ENCODE assay signal across 24 cellular contexts in the genomic region with DNA sequence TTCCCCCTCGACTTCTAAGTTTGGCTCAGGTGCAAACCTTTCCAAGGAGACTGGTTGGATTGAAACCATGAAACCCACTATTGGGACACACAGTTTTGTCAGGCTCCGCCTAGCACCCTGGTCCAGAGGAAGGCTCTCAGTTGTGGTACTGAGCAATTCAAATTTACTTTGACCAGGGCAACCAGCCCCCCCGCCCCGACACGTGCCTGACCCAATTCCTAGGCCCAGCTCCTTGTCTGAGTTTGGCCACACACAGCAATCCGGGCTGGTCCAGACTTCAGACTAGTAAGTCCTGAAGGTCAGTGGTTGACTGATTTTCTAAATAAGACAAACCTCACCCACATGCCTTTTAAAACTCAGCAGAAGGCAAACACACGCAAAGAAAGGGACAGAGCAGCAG.
"Had no signal": no experiment of that assay in that cellular context is flagged by ENCODE, and none has a peak within 500 bp of the region (broad histone marks: within the 10 kb centered on the region; RNA-seq: fewer than 3 reads in every experiment).

No MANE protein-coding gene starts in this region.

- H3K36me3 Mint-ChIP-seq: naive thymus-derived CD4-positive, alpha-beta T cell; natural killer cell treated with Interleukin-12 subunit alpha and Interleukin-12 subunit beta and Interleukin-15 and Interleukin-18, amount 100 ng/mL, for 72 hours; stimulated activated memory B cell treated with anti-CD40 and anti-IgM and Interleukin-4, amounts not matched to agents 10 μg/mL and 1 μg/mL and 100 μg/mL, for 72 hours; type B pancreatic cell had no signal

- FAIRE-seq: keratinocyte had no signal

- H3K27me3 ChIP-seq: heart right ventricle, hepatocyte, right lobe of liver, tibial nerve, uterus had no signal

- H3K4me1 Mint-ChIP-seq: stimulated activated memory B cell treated with anti-CD40 and anti-IgM and Interleukin-4, amounts not matched to agents 10 μg/mL and 1 μg/mL and 100 μg/mL, for 72 hours; stimulated activated naive CD8-positive, alpha-beta T cell treated with anti-CD3 and anti-CD28 coated beads, Interleukin-15, amount 100 ng/mL, for 72 hours had no signal

- H3K4me3 ChIP-seq: heart right ventricle, hepatocyte, lower lobe of right lung, psoas muscle, right lobe of liver, smooth muscle cell, tibial nerve, uterus had no signal

- H2AFZ ChIP-seq: hepatocyte, parathyroid adenoma had no signal

- H3K9ac ChIP-seq: parathyroid adenoma had no signal

- H3K79me2 ChIP-seq: hepatocyte, parathyroid adenoma had no signal

- H3K4me2 ChIP-seq: hepatocyte had no signal

- H3K27ac ChIP-seq: hepatocyte, lower lobe of right lung, parathyroid adenoma, psoas muscle, right lobe of liver, tibial nerve, uterus had no signal

- H3K27me3 Mint-ChIP-seq: stimulated activated memory B cell treated with anti-CD40 and anti-IgM and Interleukin-4, amounts not matched to agents 10 μg/mL and 1 μg/mL and 100 μg/mL, for 72 hours; type B pancreatic cell had no signal

- H3K4me3 Mint-ChIP-seq: mesothelial cell of epicardium; naive thymus-derived CD4-positive, alpha-beta T cell; natural killer cell treated with Interleukin-12 subunit alpha and Interleukin-12 subunit beta and Interleukin-15 and Interleukin-18, amount 100 ng/mL, for 72 hours; neural crest cell; stimulated activated memory B cell treated with anti-CD40 and anti-IgM and Interleukin-4, amounts not matched to agents 10 μg/mL and 1 μg/mL and 100 μg/mL, for 72 hours; stimulated activated naive CD8-positive, alpha-beta T cell treated with anti-CD3 and anti-CD28 coated beads, Interleukin-15, amount 100 ng/mL, for 72 hours; type B pancreatic cell had no signal

- H3K36me3 ChIP-seq: heart right ventricle, lower lobe of right lung, right lobe of liver, tibial nerve, uterus had no signal

- H3K9me3 Mint-ChIP-seq: naive thymus-derived CD4-positive, alpha-beta T cell; natural killer cell treated with Interleukin-12 subunit alpha and Interleukin-12 subunit beta and Interleukin-15 and Interleukin-18, amount 100 ng/mL, for 72 hours; stimulated activated memory B cell treated with anti-CD40 and anti-IgM and Interleukin-4, amounts not matched to agents 10 μg/mL and 1 μg/mL and 100 μg/mL, for 72 hours; stimulated activated naive CD8-positive, alpha-beta T cell treated with anti-CD3 and anti-CD28 coated beads, Interleukin-15, amount 100 ng/mL, for 72 hours; type B pancreatic cell had no signal

- H3K4me1 ChIP-seq: lower lobe of right lung, parathyroid adenoma, psoas muscle, right lobe of liver, uterus had no signal

- H3K27ac Mint-ChIP-seq: mesothelial cell of epicardium; natural killer cell treated with Interleukin-12 subunit alpha and Interleukin-12 subunit beta and Interleukin-15 and Interleukin-18, amount 100 ng/mL, for 72 hours; stimulated activated memory B cell treated with anti-CD40 and anti-IgM and Interleukin-4, amounts not matched to agents 10 μg/mL and 1 μg/mL and 100 μg/mL, for 72 hours; stimulated activated naive CD8-positive, alpha-beta T cell treated with anti-CD3 and anti-CD28 coated beads, Interleukin-15, amount 100 ng/mL, for 72 hours; type B pancreatic cell had no signal

- DNase-seq: lower lobe of right lung; mammary epithelial cell; mesenchymal stem cell; naive thymus-derived CD4-positive, alpha-beta T cell; right lobe of liver; stimulated activated CD4-positive, alpha-beta T cell treated with anti-CD3 and anti-CD28 coated beads, Interleukin-1b, Interleukin-23, amount 100 ng/mL, for 48 hours; stimulated activated CD4-positive, alpha-beta T cell treated with anti-CD3 and anti-CD28 coated beads, Interleukin-2, amount 100 ng/mL, for 48 hours; stimulated activated CD4-positive, alpha-beta T cell treated with anti-CD3 and anti-CD28 coated beads, Interleukin-4, amount 100 ng/mL, for 4 hours; stimulated activated CD8-positive, alpha-beta memory T cell treated with anti-CD3 and anti-CD28 coated beads, Interleukin-4, amount 100 ng/mL, for 48 hours; stimulated activated naive CD4-positive, alpha-beta T cell treated with Interleukin-2 at 50 U/mL for 16 hours; stimulated activated naive CD8-positive, alpha-beta T cell treated with anti-CD3 and anti-CD28 coated beads, Interleukin-15, amount 100 ng/mL, for 72 hours; uterus had no signal

- H3K9me3 ChIP-seq: heart right ventricle, lower lobe of right lung, psoas muscle, right lobe of liver, tibial nerve, uterus had no signal
